Comparison of ENCODE assay signal across 8 cellular contexts in the genomic region with DNA sequence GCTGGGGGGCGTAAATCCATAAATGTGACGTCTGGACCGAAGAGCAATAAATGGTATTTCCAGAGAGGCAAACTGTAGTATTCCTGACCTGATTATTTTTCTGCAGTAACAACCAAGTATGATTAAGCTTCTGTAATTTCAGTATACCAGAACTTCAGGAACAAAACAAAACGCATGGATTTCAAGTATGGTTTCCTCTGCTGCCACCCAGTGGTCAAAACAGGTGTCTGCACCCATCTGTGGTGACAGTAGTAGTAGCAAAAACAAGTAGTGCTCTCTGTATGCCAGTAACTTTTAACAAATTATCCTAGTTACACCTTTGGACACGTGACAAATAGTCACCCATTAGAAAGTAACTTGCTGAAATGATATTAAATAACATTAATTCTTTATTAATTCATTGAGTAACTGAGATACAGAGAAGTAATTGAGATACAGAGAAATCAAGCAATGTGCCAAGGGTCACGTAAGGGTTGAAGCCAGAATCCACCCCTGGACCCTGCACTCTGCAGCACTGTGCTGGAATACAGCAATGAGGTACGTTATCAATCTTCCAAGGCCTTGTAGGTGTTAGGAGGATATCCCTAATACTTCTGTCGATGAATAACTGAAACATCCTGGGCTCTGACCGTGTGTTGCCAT. TPM values are rescaled to one million over a fixed set of nuclear protein-coding genes. Genes with fewer than 3 reads are reported as not detected.
DNase-seq lines count a peak whose midpoint lies in the region; ATAC-seq, FAIRE-seq and TF ChIP-seq lines count a peak whose summit lies in the region.

No MANE protein-coding gene starts in this region.

- no peak overlapping the region; a peak in 1 of 8 replicates for H3K4me3 ChIP-seq in H1 (ENCODE audit: extremely low read depth in 1 of 4, insufficient read depth in 2 of 4, low read depth in 3 of 4, low read length in 4 of 4)

- H3K27me3 ChIP-seq in H1 (replicated peaks in 1 of 4; ENCODE audit: control insufficient read depth in 3 of 4, extremely low read depth in 1 of 4, insufficient read depth in 3 of 4, low read length in 3 of 4), result no peaks in the 10 kb centered on the region

- peak; percentile 53 for ATAC-seq in HG03196 (IDR thresholded peaks at IDR 0.05; ENCODE audit: unreplicated experiment)

- H3K18ac ChIP-seq in H1 (ENCODE audit: extremely low read depth, low read length), result no peak overlapping the region

- no peak overlapping the region for H2AK5ac ChIP-seq in H1 (ENCODE audit: low read depth, low read length)

- no peak overlapping the region for H3K27ac Mint-ChIP-seq in activated CD4-positive, alpha-beta memory T cell treated with anti-CD3 and anti-CD28 coated beads for 36 hours

- H3K23me2 ChIP-seq in H1 (ENCODE audit: low read depth, low read length), result no peaks in the 10 kb centered on the region

- no peak overlapping the region for H3K14ac ChIP-seq in H1 (ENCODE audit: insufficient read length)

- no peaks in the 10 kb centered on the region for H4K20me1 ChIP-seq in H1 (replicated peaks in 1 of 2; ENCODE audit: control insufficient read depth in 1 of 2, insufficient read depth in 2 of 2, low read length in 2 of 2)

- peaks cover 23% of the 10 kb centered on the region for H3K27me3 Mint-ChIP-seq in activated CD4-positive, alpha-beta memory T cell treated with anti-CD3 and anti-CD28 coated beads for 36 hours

- TF ChIP-seq RAD21 in H1 (IDR thresholded peaks at IDR 0.05 in 1 of 2, conservative IDR thresholded peaks at IDR 0.05 in 1 of 2; ENCODE audit: low read depth in 2 of 2, low read length in 2 of 2), result peak; percentile 87

- H3K36me3 ChIP-seq in H1 (ENCODE audit: control insufficient read depth in 2 of 4, insufficient read depth in 4 of 4, low read length in 3 of 4), result no peaks in the 10 kb centered on the region

- CTCF ChIA-PET in activated CD4-positive, alpha-beta memory T cell treated with anti-CD3 and anti-CD28 coated beads for 36 hours (lab: Charles Lee), result interaction anchor here (0.7 to 4.1 kb wide), 37 partner anchors 10 to 344 kb away, joined by 3 to 38 read pairs (median 4); partner anchors contain the start of genes RSPH4A, RWDD1, TRAPPC3L and TSPYL1
- CTCF ChIA-PET in H1 (lab: Charles Lee; ENCODE audit: partially characterized antibody), result interaction anchor here (0.6 to 6.7 kb wide), 58 partner anchors 7 to 359 kb away, joined by 3 to 59 read pairs (median 4); partner anchors contain the start of genes CALHM4, CALHM5, RWDD1 and TRAPPC3L

- no peak overlapping the region for H2BK5ac ChIP-seq in H1 (ENCODE audit: low read depth, low read length)

- peak; percentile 86 for FAIRE-seq in H1 (lab: Jason Lieb, UNC)

- peak; percentile 38 to 88 (median 84) for TF ChIP-seq CTCF in H1 (IDR thresholded peaks at IDR 0.05; ENCODE audit: control extremely low read depth in 1 of 3, insufficient read depth in 1 of 3, low read depth in 1 of 3, low read length in 3 of 3)

- intact Hi-C loops in activated CD4-positive, alpha-beta memory T cell treated with anti-CD3 and anti-CD28 coated beads for 36 hours (cut with micrococcal nuclease), result loop anchor here (1.0 kb wide), 2 partner anchors 25 to 343 kb away; no protein-coding TSS in a partner anchor

- H2AFZ ChIP-seq in H1 (ENCODE audit: low read length), result peak overlapping the region; percentile 94

- H2BK15ac ChIP-seq in H1 (ENCODE audit: low read length), result no peak overlapping the region

- H3K9ac ChIP-seq in H1 (replicated peaks in 1 of 4; ENCODE audit: extremely low read depth in 1 of 4, low read depth in 3 of 4, low read length in 3 of 4), result peak overlapping the region in 1 of 4 experiments; percentile 34; a peak in 1 of 7 replicates

- no peak overlapping the region for H2BK12ac ChIP-seq in H1 (ENCODE audit: low read depth, low read length)

- no peak overlapping the region for H3K23ac ChIP-seq in H1 (ENCODE audit: insufficient read length)

- H3K79me2 ChIP-seq in H1 (ENCODE audit: control insufficient read depth in 1 of 2, insufficient read depth in 2 of 2, low read length in 2 of 2), result no peaks in the 10 kb centered on the region

- POLR2A ChIA-PET in activated CD4-positive, alpha-beta memory T cell treated with anti-CD3 and anti-CD28 coated beads for 36 hours (lab: Charles Lee), result no interaction called here
- POLR2A ChIA-PET in H1 (lab: Charles Lee; ENCODE audit: partially characterized antibody), result interaction anchor here (1.6 kb wide), 1 partner anchor 10 kb away, joined by 6 read pairs; the partner anchor contains the start of gene RWDD1

- no peaks in the 10 kb centered on the region for H3K79me1 ChIP-seq in H1 (ENCODE audit: low read depth, low read length)

- peak overlapping the region in 1 of 2 experiments; percentile 23; a peak in 1 of 4 replicates for H3K4me2 ChIP-seq in H1 (ENCODE audit: insufficient read depth in 1 of 2, low read depth in 2 of 2, low read length in 2 of 2)

- H4K91ac ChIP-seq in H1 (replicated peaks; ENCODE audit: insufficient read length, low read length), result no peak overlapping the region

- H4K8ac ChIP-seq in H1 (ENCODE audit: extremely low read depth, insufficient read depth, low read length), result no peak overlapping the region

- TF ChIP-seq POLR2A in H1 (IDR thresholded peaks at IDR 0.05; ENCODE audit: control extremely low read depth in 1 of 2, low read depth in 2 of 2, low read length in 2 of 2), result no peak

- H2BK20ac ChIP-seq in H1 (ENCODE audit: low read length), result no peak overlapping the region

- no peaks in the 10 kb centered on the region for H3K9me3 ChIP-seq in H1 (ENCODE audit: insufficient read depth in 2 of 2, low read depth in 1 of 2, low read length in 1 of 2)

- DNase-seq in SIG-M5 treated with dmso at 0.1 percent for 504 hours (lab: John Stamatoyannopoulos, UW; ENCODE audit: unreplicated experiment), result peak; percentile 70
- no peak for DNase-seq in SIG-M5 (lab: John Stamatoyannopoulos, UW)
- peak; percentile 33 for DNase-seq in NCI-H526 treated with DMSO at 0.1 percent for 48 hours (lab: John Stamatoyannopoulos, UW)
- peak; percentile 76 for DNase-seq in activated CD4-positive, alpha-beta memory T cell treated with anti-CD3 and anti-CD28 coated beads for 36 hours
- peak in 1 of 2 experiments; percentile 83 for DNase-seq in H1 (ENCODE audit: low read depth in 1 of 2, low spot score in 2 of 2)
- peak; percentile 79 for DNase-seq in midbrain (lab: John Stamatoyannopoulos, UW)
- DNase-seq in stimulated activated CD8-positive, alpha-beta memory T cell treated with anti-CD3 and anti-CD28 coated beads, Interleukin-4, amount 100 ng/mL, for 1 hour (ENCODE audit: low read depth in 2 of 2, low spot score in 1 of 2), result peak; percentile 25 to 45

- no peak overlapping the region for H3K27ac ChIP-seq in H1 (ENCODE audit: low read depth, low read length)

- H3K4ac ChIP-seq in H1 (replicated peaks; ENCODE audit: insufficient read length, low read depth, low read length), result no peak overlapping the region

- no peak overlapping the region for H3K4me3 Mint-ChIP-seq in activated CD4-positive, alpha-beta memory T cell treated with anti-CD3 and anti-CD28 coated beads for 36 hours

- 54% methylated on average over 9 of the region's 9 CpGs; no CpG with 5 or more reads in 1 of the 2 experiments for WGBS in H1 (ENCODE audit: extremely low coverage in 1 of 2, insufficient coverage in 1 of 2, insufficient read length in 1 of 2, insufficient replicate concordance in 2 of 2, low coverage in 1 of 2, low lambda C conversion rate in 2 of 2, missing lambda C conversion rate in 1 of 2), 2 experiments

- no peak overlapping the region for H3K56ac ChIP-seq in H1 (replicated peaks; ENCODE audit: insufficient read length, low read depth, low read length)

- H3K36me3 Mint-ChIP-seq in activated CD4-positive, alpha-beta memory T cell treated with anti-CD3 and anti-CD28 coated beads for 36 hours, result no peaks in the 10 kb centered on the region

- no peak overlapping the region for H4K5ac ChIP-seq in H1 (ENCODE audit: insufficient read length, low read depth, low read length)

- TF ChIP-seq EP300 in H1 (IDR thresholded peaks at IDR 0.05; ENCODE audit: borderline replicate concordance in 1 of 2, low read depth in 2 of 2, low read length in 2 of 2), result no peak

- no peaks in the 10 kb centered on the region for H3K9me3 Mint-ChIP-seq in activated CD4-positive, alpha-beta memory T cell treated with anti-CD3 and anti-CD28 coated beads for 36 hours

- no peak overlapping the region for H2BK120ac ChIP-seq in H1 (replicated peaks; ENCODE audit: low read depth, low read length)

- no peaks in the 10 kb centered on the region for H3K4me1 ChIP-seq in H1 (replicated peaks in 1 of 4; ENCODE audit: control insufficient read depth in 3 of 4, insufficient read depth in 4 of 4, low read length in 3 of 4)

- peaks cover 2% of the 10 kb centered on the region for H3K4me1 Mint-ChIP-seq in activated CD4-positive, alpha-beta memory T cell treated with anti-CD3 and anti-CD28 coated beads for 36 hours (ENCODE audit: low read depth)

RNA-seq across cellular contexts. Expression of gene CALHM4, which starts 7.9 kb away (rescaled TPM):
- not detected for total RNA-seq in activated CD4-positive, alpha-beta memory T cell treated with anti-CD3 and anti-CD28 coated beads for 36 hours
- total RNA-seq in H1 (2021; fragmentation: NEBNext Ultra II Directional; extraction: Animal tissue kit (Norgen Biotek cat#: 25700)), result not detected in 2 replicates
- polyA plus RNA-seq in H1 (2011; rRNA removed), result not detected in 2 replicates
- polyA plus RNA-seq in H1 (2011; cell fraction: cytosol; rRNA removed), result not detected
- not detected for polyA plus RNA-seq in H1 (2011; cell fraction: nucleus; rRNA removed)
- polyA plus RNA-seq in H1 (2012, experiment 1 of 2), result 0.16 TPM in 1 of 4 replicates, not detected in the others
- polyA plus RNA-seq in H1 (2012, experiment 2 of 2), result not detected
- not detected for polyA plus RNA-seq in H1 (2013, experiment 1 of 2)
- not detected for polyA plus RNA-seq in H1 (2013, experiment 2 of 2)
- not detected in 2 replicates for polyA minus RNA-seq in H1 (2011; rRNA and poly(A)+ RNA removed)
- not detected for polyA minus RNA-seq in H1 (2011; cell fraction: cytosol; rRNA and poly(A)+ RNA removed)
- not detected for polyA minus RNA-seq in H1 (2011; cell fraction: nucleus; rRNA and poly(A)+ RNA removed)

RNA-seq across cellular contexts. Expression of gene RWDD1, which starts 9.8 kb away (rescaled TPM):
- 10 to 100 TPM; 46.7 to 49.1 TPM for total RNA-seq in activated CD4-positive, alpha-beta memory T cell treated with anti-CD3 and anti-CD28 coated beads for 36 hours
- total RNA-seq in H1 (2021; fragmentation: NEBNext Ultra II Directional; extraction: Animal tissue kit (Norgen Biotek cat#: 25700)), result 35.2 and 36.8 TPM in 2 replicates
- polyA plus RNA-seq in H1 (2011; rRNA removed), result 12.9 and 19.5 TPM in 2 replicates
- polyA plus RNA-seq in H1 (2011; cell fraction: cytosol; rRNA removed), result 19.8 TPM
- polyA plus RNA-seq in H1 (2011; cell fraction: nucleus; rRNA removed), result 14.5 TPM
- polyA plus RNA-seq in H1 (2012, experiment 1 of 2), result 18.3 to 27.9 TPM (median 21.0 TPM) in 4 replicates
- polyA plus RNA-seq in H1 (2012, experiment 2 of 2), result 9.6 TPM
- 157 TPM for polyA plus RNA-seq in H1 (2013, experiment 1 of 2)
- 161 TPM for polyA plus RNA-seq in H1 (2013, experiment 2 of 2)
- 7.8 and 9.1 TPM in 2 replicates for polyA minus RNA-seq in H1 (2011; rRNA and poly(A)+ RNA removed)
- 6.2 TPM for polyA minus RNA-seq in H1 (2011; cell fraction: cytosol; rRNA and poly(A)+ RNA removed)
- 21.8 TPM for polyA minus RNA-seq in H1 (2011; cell fraction: nucleus; rRNA and poly(A)+ RNA removed)

RNA-seq across cellular contexts. Expression of gene TRAPPC3L, which starts 16.0 kb away (rescaled TPM):
- total RNA-seq in activated CD4-positive, alpha-beta memory T cell treated with anti-CD3 and anti-CD28 coated beads for 36 hours, result not detected
- total RNA-seq in H1 (2021; fragmentation: NEBNext Ultra II Directional; extraction: Animal tissue kit (Norgen Biotek cat#: 25700)), result not detected in 2 replicates
- not detected in 2 replicates for polyA plus RNA-seq in H1 (2011; rRNA removed)
- not detected for polyA plus RNA-seq in H1 (2011; cell fraction: cytosol; rRNA removed)
- polyA plus RNA-seq in H1 (2011; cell fraction: nucleus; rRNA removed), result not detected
- not detected in 4 replicates for polyA plus RNA-seq in H1 (2012, experiment 1 of 2)
- polyA plus RNA-seq in H1 (2012, experiment 2 of 2), result not detected
- polyA plus RNA-seq in H1 (2013, experiment 1 of 2), result not detected
- polyA plus RNA-seq in H1 (2013, experiment 2 of 2), result not detected
- not detected in 2 replicates for polyA minus RNA-seq in H1 (2011; rRNA and poly(A)+ RNA removed)
- not detected for polyA minus RNA-seq in H1 (2011; cell fraction: cytosol; rRNA and poly(A)+ RNA removed)
- polyA minus RNA-seq in H1 (2011; cell fraction: nucleus; rRNA and poly(A)+ RNA removed), result not detected

RNA-seq across cellular contexts. Expression of gene CALHM5, which starts 50.1 kb away (rescaled TPM):
- not detected for total RNA-seq in activated CD4-positive, alpha-beta memory T cell treated with anti-CD3 and anti-CD28 coated beads for 36 hours
- total RNA-seq in H1 (2021; fragmentation: NEBNext Ultra II Directional; extraction: Animal tissue kit (Norgen Biotek cat#: 25700)), result 0.09 and 0.17 TPM in 2 replicates
- polyA plus RNA-seq in H1 (2011; rRNA removed), result 0.03 and 0.05 TPM in 2 replicates
- 0.04 TPM for polyA plus RNA-seq in H1 (2011; cell fraction: cytosol; rRNA removed)
- polyA plus RNA-seq in H1 (2011; cell fraction: nucleus; rRNA removed), result 0.04 TPM
- 0.08 to 0.14 TPM (median 0.11 TPM) in 4 replicates for polyA plus RNA-seq in H1 (2012, experiment 1 of 2)
- polyA plus RNA-seq in H1 (2012, experiment 2 of 2), result 0.01 TPM
- polyA plus RNA-seq in H1 (2013, experiment 1 of 2), result 0.14 TPM
- 0.20 TPM for polyA plus RNA-seq in H1 (2013, experiment 2 of 2)
- 0.16 and 0.29 TPM in 2 replicates for polyA minus RNA-seq in H1 (2011; rRNA and poly(A)+ RNA removed)
- polyA minus RNA-seq in H1 (2011; cell fraction: cytosol; rRNA and poly(A)+ RNA removed), result not detected
- polyA minus RNA-seq in H1 (2011; cell fraction: nucleus; rRNA and poly(A)+ RNA removed), result 0.30 TPM

RNA-seq across cellular contexts. Expression of gene RSPH4A, which starts 54.8 kb away (rescaled TPM):
- total RNA-seq in activated CD4-positive, alpha-beta memory T cell treated with anti-CD3 and anti-CD28 coated beads for 36 hours, result not detected
- total RNA-seq in H1 (2021; fragmentation: NEBNext Ultra II Directional; extraction: Animal tissue kit (Norgen Biotek cat#: 25700)), result 0.52 and 0.59 TPM in 2 replicates
- 0.14 and 0.38 TPM in 2 replicates for polyA plus RNA-seq in H1 (2011; rRNA removed)
- polyA plus RNA-seq in H1 (2011; cell fraction: cytosol; rRNA removed), result 0.19 TPM
- 0.29 TPM for polyA plus RNA-seq in H1 (2011; cell fraction: nucleus; rRNA removed)
- polyA plus RNA-seq in H1 (2012, experiment 1 of 2), result 0.29 to 0.58 TPM (median 0.45 TPM) in 4 replicates
- polyA plus RNA-seq in H1 (2012, experiment 2 of 2), result not detected
- polyA plus RNA-seq in H1 (2013, experiment 1 of 2), result 0.34 TPM
- polyA plus RNA-seq in H1 (2013, experiment 2 of 2), result 0.42 TPM
- polyA minus RNA-seq in H1 (2011; rRNA and poly(A)+ RNA removed), result 0.44 and 0.59 TPM in 2 replicates
- 0.59 TPM for polyA minus RNA-seq in H1 (2011; cell fraction: cytosol; rRNA and poly(A)+ RNA removed)
- polyA minus RNA-seq in H1 (2011; cell fraction: nucleus; rRNA and poly(A)+ RNA removed), result 2.5 TPM
